ENCODE assay signal across 20 cellular contexts in genomic region chr1:1330366-1331067, GRCh38. TPM values are rescaled to one million over a fixed set of nuclear protein-coding genes. Genes with fewer than 3 reads are reported as not detected.
DNase-seq lines count a peak whose midpoint lies in the region; ATAC-seq and TF ChIP-seq lines count a peak whose summit lies in the region.
"Had no signal": no experiment of that assay in that cellular context is flagged by ENCODE, and none has a peak within 500 bp of the region (broad histone marks: within the 10 kb centered on the region; RNA-seq: fewer than 3 reads in every experiment).

No MANE protein-coding gene starts in this region.

- H3K27me3 ChIP-seq in Karpas-422 (ENCODE audit: low read length) (no peaks in the 10 kb centered on the region), adipocyte (replicated peaks; ENCODE audit: control insufficient read depth, insufficient read depth, low read length) (no peaks in the 10 kb centered on the region)

- peak overlapping the region; percentile 95 for H3K4me2 ChIP-seq in Karpas-422 (ENCODE audit: low read depth, low read length, poor library complexity, severe bottlenecking)

- peaks cover 27% of the 10 kb centered on the region for H3K79me2 ChIP-seq in Karpas-422 (ENCODE audit: low read length)

- H3K9me3 Mint-ChIP-seq in neural crest cell: no peaks in the 10 kb centered on the region
- H3K9me3 Mint-ChIP-seq: activated CD4-positive, alpha-beta memory T cell treated with anti-CD3 and anti-CD28 coated beads, Interleukin-2, amount 10 ng/mL, durations not matched to agents 7 days and 5 days; CD4-positive, alpha-beta memory T cell; H9; mesothelial cell of epicardium; T-helper 1 cell treated with Interleukin-12 subunit alpha and Interleukin-12 subunit beta and Interleukin-4 antibody, amounts not matched to agents 30 μg/mL and 1 μg/mL, for 36 hours had no signal

- no peaks in the 10 kb centered on the region for H3K9me2 ChIP-seq in Karpas-422 (replicated peaks; ENCODE audit: insufficient read depth, low read length)

- H3K36me3 ChIP-seq in Karpas-422 (ENCODE audit: insufficient read depth, low read length) (no peaks in the 10 kb centered on the region; the same call in 1 of the 2 replicates), adipocyte (ENCODE audit: control insufficient read depth, insufficient read depth, low read length, severe bottlenecking) (peaks cover 6% of the 10 kb centered on the region)

- peak overlapping the region; percentile 99 for H3K27ac ChIP-seq in Karpas-422 (ENCODE audit: low read length)
- H3K27ac ChIP-seq: WERI-Rb-1 had no signal

- H3K4me3 ChIP-seq in Karpas-422 (ENCODE audit: low read length) (peak overlapping the region; percentile 80), adipocyte (ENCODE audit: low read length) (no peak overlapping the region)

- H3K9ac ChIP-seq in Karpas-422 (ENCODE audit: low read length) (peak overlapping the region; percentile 98), adipocyte (ENCODE audit: low read length) (peak overlapping the region; percentile 54)

- no peak for ATAC-seq in GM19463 (IDR thresholded peaks at IDR 0.05; ENCODE audit: unreplicated experiment)
- ATAC-seq in GM21723 (IDR thresholded peaks at IDR 0.05; ENCODE audit: unreplicated experiment): no peak

- H3K4me1 Mint-ChIP-seq in neural crest cell: peaks cover 5% of the 10 kb centered on the region
- H3K4me1 Mint-ChIP-seq: H9 had no signal

- DNase-seq in COLO668 (lab: John Stamatoyannopoulos, UW; ENCODE audit: unreplicated experiment) (peak; percentile 90), Karpas-422 (peak; percentile 93), adipocyte (ENCODE audit: low read depth) (peak; percentile 40), neural crest cell (ENCODE audit: low read depth, low spot score) (no peak), pons (ENCODE audit: low spot score) (no peak), T-helper 1 cell (no peak)
- DNase-seq: activated CD4-positive, alpha-beta memory T cell treated with anti-CD3 and anti-CD28 coated beads, Interleukin-2, amount 10 ng/mL, durations not matched to agents 7 days and 5 days; activated naive CD4-positive, alpha-beta T cell treated with anti-CD3 and anti-CD28 coated beads, Interleukin-2, amount 50 U/mL, for 16 hours; activated T-cell treated with anti-CD3 and anti-CD28 coated beads, Interleukin-2, amount 50 U/mL, for 1 hour; CD4-positive, alpha-beta memory T cell; DMS79 treated with DMSO at 0.1 percent for 48 hours; H9; NCI-H1436 treated with DMSO at 0.1 percent for 48 hours; NCI-H446 treated with DMSO at 0.1 percent for 48 hours; stimulated activated naive CD8-positive, alpha-beta T cell treated with anti-CD3 and anti-CD28 coated beads, Interleukin-15, amount 100 ng/mL, for 72 hours; WERI-Rb-1 had no signal

- peak overlapping the region; percentile 72 for H3K4me3 Mint-ChIP-seq in neural crest cell
- H3K4me3 Mint-ChIP-seq: activated CD4-positive, alpha-beta memory T cell treated with anti-CD3 and anti-CD28 coated beads, Interleukin-2, amount 10 ng/mL, durations not matched to agents 7 days and 5 days; CD4-positive, alpha-beta memory T cell; H9; mesothelial cell of epicardium; stimulated activated naive CD8-positive, alpha-beta T cell treated with anti-CD3 and anti-CD28 coated beads, Interleukin-15, amount 100 ng/mL, for 72 hours; T-helper 1 cell treated with Interleukin-12 subunit alpha and Interleukin-12 subunit beta and Interleukin-4 antibody, amounts not matched to agents 30 μg/mL and 1 μg/mL, for 36 hours had no signal

- H3K27ac Mint-ChIP-seq in neural crest cell (ENCODE audit: unreplicated experiment): peak overlapping the region; percentile 71
- H3K27ac Mint-ChIP-seq: activated CD4-positive, alpha-beta memory T cell treated with anti-CD3 and anti-CD28 coated beads, Interleukin-2, amount 10 ng/mL, durations not matched to agents 7 days and 5 days; mesothelial cell of epicardium; T-helper 1 cell treated with Interleukin-12 subunit alpha and Interleukin-12 subunit beta and Interleukin-4 antibody, amounts not matched to agents 30 μg/mL and 1 μg/mL, for 36 hours had no signal

- no peaks in the 10 kb centered on the region for H3K27me3 Mint-ChIP-seq in neural crest cell (ENCODE audit: low read depth)
- H3K27me3 Mint-ChIP-seq: activated CD4-positive, alpha-beta memory T cell treated with anti-CD3 and anti-CD28 coated beads, Interleukin-2, amount 10 ng/mL, durations not matched to agents 7 days and 5 days; CD4-positive, alpha-beta memory T cell; stimulated activated naive CD8-positive, alpha-beta T cell treated with anti-CD3 and anti-CD28 coated beads, Interleukin-15, amount 100 ng/mL, for 72 hours had no signal

- H3K4me1 ChIP-seq in Karpas-422 (ENCODE audit: low read length) (peaks cover 84% of the 10 kb centered on the region), adipocyte (ENCODE audit: control insufficient read depth, insufficient read depth, low read length) (peaks cover 19% of the 10 kb centered on the region)

- peaks cover 14% of the 10 kb centered on the region for H4K20me1 ChIP-seq in Karpas-422 (ENCODE audit: insufficient read depth, low read depth, low read length)

- no peak for TF ChIP-seq CTCF in neural crest cell (conservative IDR thresholded peaks at IDR 0.05)

- H3K36me3 Mint-ChIP-seq in neural crest cell (ENCODE audit: low read depth): peaks cover 2% of the 10 kb centered on the region
- H3K36me3 Mint-ChIP-seq: mesothelial cell of epicardium had no signal

- H3K9me3 ChIP-seq in Karpas-422 (ENCODE audit: low read length): no peaks in the 10 kb centered on the region
- no peaks in the 10 kb centered on the region for H3K9me3 ChIP-seq in adipocyte (ENCODE audit: control insufficient read depth, low read length)

- no peak overlapping the region for H2AFZ ChIP-seq in Karpas-422 (ENCODE audit: low read length)

RNA-seq across cellular contexts. Expression of gene TAS1R3, which starts 0.6 kb away (rescaled TPM):
- 49.2 and 82.6 TPM in 2 replicates for total RNA-seq in Karpas-422 (2014; rRNA removed; shearing (Covaris generic); ENCODE audit: low replicate concordance)
- total RNA-seq in neural crest cell: 0.64 and 0.68 TPM in 2 replicates

RNA-seq across cellular contexts. Expression of gene CPTP, which starts 5.9 kb away (rescaled TPM):
- 35.0 and 74.7 TPM in 2 replicates for total RNA-seq in Karpas-422 (2014; rRNA removed; shearing (Covaris generic); ENCODE audit: low replicate concordance)
- 18.9 and 19.8 TPM in 2 replicates for total RNA-seq in neural crest cell

RNA-seq across cellular contexts. Expression of gene INTS11, which starts 6.1 kb away (rescaled TPM):
- total RNA-seq in Karpas-422 (2014; rRNA removed; shearing (Covaris generic); ENCODE audit: low replicate concordance): 69.8 and 168 TPM in 2 replicates
- 137 and 160 TPM in 2 replicates for total RNA-seq in neural crest cell

RNA-seq across cellular contexts. Expression of gene DVL1, which starts 18.7 kb away (rescaled TPM):
- 36.0 and 104 TPM in 2 replicates for total RNA-seq in Karpas-422 (2014; rRNA removed; shearing (Covaris generic); ENCODE audit: low replicate concordance)
- total RNA-seq in neural crest cell: 63.4 and 66.7 TPM in 2 replicates

RNA-seq across cellular contexts. Expression of gene PUSL1, which starts 22.1 kb away (rescaled TPM):
- 14.9 and 45.1 TPM in 2 replicates for total RNA-seq in Karpas-422 (2014; rRNA removed; shearing (Covaris generic); ENCODE audit: low replicate concordance)
- 26.3 and 27.9 TPM in 2 replicates for total RNA-seq in neural crest cell

Comparison
In these comparisons a context has a peak if more than half of its experiments do, and no peak if none do; other contexts are left out.
1. DNase-seq: peak in COLO668 (single experiment), Karpas-422 (single experiment) and adipocyte (single experiment); none in neural crest cell (single experiment), pons (single experiment) and T-helper 1 cell (0 of 5).
2. RNA of gene TAS1R3, which starts 0.6 kb away (total RNA-seq): 49.2 to 82.6 TPM in Karpas-422; 0.64 to 0.68 TPM in neural crest cell; every median in the first group is over 10 times any median in the second.